ENCODE assay signal across 16 cellular contexts in genomic region chr12:113062502-113063395, GRCh38. TPM values are rescaled to one million over a fixed set of nuclear protein-coding genes. Genes with fewer than 3 reads are reported as not detected.
DNase-seq lines count a peak whose midpoint lies in the region; ATAC-seq and TF ChIP-seq lines count a peak whose summit lies in the region.
"Had no signal": no experiment of that assay in that cellular context is flagged by ENCODE, and none has a peak within 500 bp of the region (broad histone marks: within the 10 kb centered on the region; RNA-seq: fewer than 3 reads in every experiment).

No MANE protein-coding gene starts in this region.

- ATAC-seq in SK-N-SH treated with all-trans-retinoic acid at 6 μM for 48 hours: no peak
- peak; percentile 82 to 83 for ATAC-seq in stimulated activated naive B cell treated with anti-CD40 and anti-IgM and Interleukin-4, amounts not matched to agents 10 μg/mL and 1 μg/mL and 100 μg/mL, for 72 hours (replicated peaks)
- ATAC-seq in GM19455 (IDR thresholded peaks at IDR 0.05; ENCODE audit: unreplicated experiment): no peak
- ATAC-seq: PC-3; stimulated activated effector memory CD8-positive, alpha-beta T cell treated with anti-CD3 and anti-CD28 coated beads, Interleukin-12 subunit alpha, Interleukin-12 subunit beta, amount 100 ng/mL, for 72 hours had no signal

- no peak for TF ChIP-seq RAD21 in SK-N-SH (IDR thresholded peaks at IDR 0.05; ENCODE audit: low read length)

- H3K27ac ChIP-seq in SK-N-SH (ENCODE audit: low read depth in 2 of 2, low read length in 1 of 2): no peak overlapping the region
- H3K27ac ChIP-seq: HL-60, right atrium auricular region had no signal

- H3K4me3 Mint-ChIP-seq in endothelial cell (ENCODE audit: unreplicated experiment): peak overlapping the region; percentile 37
- peak overlapping the region; percentile 69 to 78 for H3K4me3 Mint-ChIP-seq in stimulated activated naive B cell treated with anti-CD40 and anti-IgM and Interleukin-4, amounts not matched to agents 10 μg/mL and 1 μg/mL and 100 μg/mL, for 72 hours
- H3K4me3 Mint-ChIP-seq: nephron progenitor cell; stimulated activated effector memory CD8-positive, alpha-beta T cell treated with anti-CD3 and anti-CD28 coated beads, Interleukin-12 subunit alpha, Interleukin-12 subunit beta, amount 100 ng/mL, for 72 hours had no signal

- CTCF ChIA-PET in SK-N-SH (lab: Yijun Ruan, JAX): interaction anchor here (1.6 to 5.1 kb wide), 3 partner anchors 14 to 111 kb away, joined by 8 to 31 read pairs (median 15); no protein-coding TSS in a partner anchor

- H3K4me1 ChIP-seq in SK-N-SH (ENCODE audit: control insufficient read depth in 1 of 2, insufficient read depth in 2 of 2, low read depth in 1 of 2, low read length in 1 of 2): peaks cover 0 to 24% of the 10 kb centered on the region in 2 experiments; a peak in 1 of 4 replicates
- H3K4me1 ChIP-seq: HAP-1, right atrium auricular region had no signal

- peaks cover 7% of the 10 kb centered on the region for H3K27me3 Mint-ChIP-seq in endothelial cell (ENCODE audit: unreplicated experiment)
- no peaks in the 10 kb centered on the region for H3K27me3 Mint-ChIP-seq in stimulated activated naive B cell treated with anti-CD40 and anti-IgM and Interleukin-4, amounts not matched to agents 10 μg/mL and 1 μg/mL and 100 μg/mL, for 72 hours

- H3F3A ChIP-seq in SK-N-SH (replicated peaks; ENCODE audit: insufficient read depth): no peaks in the 10 kb centered on the region

- H4K20me1 ChIP-seq in SK-N-SH (ENCODE audit: insufficient read depth): no peaks in the 10 kb centered on the region

- no peak overlapping the region for H2AFZ ChIP-seq in SK-N-SH (ENCODE audit: low read depth)

- DNase-seq in SK-N-SH (peak; percentile 23), NCI-H69 (lab: John Stamatoyannopoulos, UW) (peak; percentile 61), endothelial cell (ENCODE audit: low spot score) (no peak), Kasumi-1 (lab: John Stamatoyannopoulos, UW) (no peak), T-helper 1 cell (no peak)
- peak; percentile 80 for DNase-seq in stimulated activated naive B cell treated with anti-CD40 and anti-IgM and Interleukin-4, amounts not matched to agents 10 μg/mL and 1 μg/mL and 100 μg/mL, for 72 hours
- DNase-seq: activated naive CD4-positive, alpha-beta T cell treated with anti-CD3 and anti-CD28 coated beads, Interleukin-2, amount 50 U/mL, for 16 hours; NCI-H345; nephron progenitor cell; PC-3 had no signal

- no peaks in the 10 kb centered on the region for H3K9me3 ChIP-seq in SK-N-SH
- H3K9me3 ChIP-seq: HAP-1, right atrium auricular region had no signal

- WGBS in SK-N-SH (ENCODE audit: low lambda C conversion rate): 72% methylated on average over 19 of the region's 23 CpGs

- H3K27ac Mint-ChIP-seq in endothelial cell (ENCODE audit: unreplicated experiment): no peak overlapping the region
- H3K27ac Mint-ChIP-seq in stimulated activated naive B cell treated with anti-CD40 and anti-IgM and Interleukin-4, amounts not matched to agents 10 μg/mL and 1 μg/mL and 100 μg/mL, for 72 hours: peak overlapping the region; percentile 94
- H3K27ac Mint-ChIP-seq: nephron progenitor cell had no signal

- no peak for TF ChIP-seq CTCF in SK-N-SH (IDR thresholded peaks at IDR 0.05)
- TF ChIP-seq CTCF in endothelial cell (IDR thresholded peaks at IDR 0.05; ENCODE audit: unreplicated experiment): no peak

- no peak overlapping the region for H3K9ac ChIP-seq in SK-N-SH

- H3K9me3 Mint-ChIP-seq in endothelial cell (ENCODE audit: unreplicated experiment): no peaks in the 10 kb centered on the region
- H3K9me3 Mint-ChIP-seq in stimulated activated naive B cell treated with anti-CD40 and anti-IgM and Interleukin-4, amounts not matched to agents 10 μg/mL and 1 μg/mL and 100 μg/mL, for 72 hours: no peaks in the 10 kb centered on the region
- H3K9me3 Mint-ChIP-seq: nephron progenitor cell; stimulated activated effector memory CD8-positive, alpha-beta T cell treated with anti-CD3 and anti-CD28 coated beads, Interleukin-12 subunit alpha, Interleukin-12 subunit beta, amount 100 ng/mL, for 72 hours had no signal

- H3K79me2 ChIP-seq in SK-N-SH (ENCODE audit: insufficient read depth): no peaks in the 10 kb centered on the region

- H3K9me2 ChIP-seq in SK-N-SH: no peaks in the 10 kb centered on the region

- no peak overlapping the region for H3K4me3 ChIP-seq in SK-N-SH (ENCODE audit: low read depth in 2 of 2, low read length in 1 of 2)
- H3K4me3 ChIP-seq: HAP-1, right atrium auricular region had no signal

- no peaks in the 10 kb centered on the region for H3K27me3 ChIP-seq in SK-N-SH (ENCODE audit: insufficient read depth)

- no peak overlapping the region for H3K4me2 ChIP-seq in SK-N-SH

- H3K36me3 Mint-ChIP-seq in endothelial cell (ENCODE audit: low read depth, unreplicated experiment): peaks cover 5% of the 10 kb centered on the region
- peaks cover 29 to 38% of the 10 kb centered on the region in 2 donors for H3K36me3 Mint-ChIP-seq in stimulated activated naive B cell treated with anti-CD40 and anti-IgM and Interleukin-4, amounts not matched to agents 10 μg/mL and 1 μg/mL and 100 μg/mL, for 72 hours
- H3K36me3 Mint-ChIP-seq: stimulated activated effector memory CD8-positive, alpha-beta T cell treated with anti-CD3 and anti-CD28 coated beads, Interleukin-12 subunit alpha, Interleukin-12 subunit beta, amount 100 ng/mL, for 72 hours had no signal

- no peak for TF ChIP-seq EP300 in SK-N-SH (IDR thresholded peaks at IDR 0.05; ENCODE audit: borderline replicate concordance in 1 of 2, low read depth in 1 of 2, low read length in 1 of 2)

- POLR2A ChIA-PET in SK-N-SH (lab: Yijun Ruan, JAX): no interaction called here

- H3K4me1 Mint-ChIP-seq in endothelial cell (ENCODE audit: unreplicated experiment): peaks cover 4% of the 10 kb centered on the region
- peaks cover 0 to 50% of the 10 kb centered on the region in 2 donors for H3K4me1 Mint-ChIP-seq in stimulated activated naive B cell treated with anti-CD40 and anti-IgM and Interleukin-4, amounts not matched to agents 10 μg/mL and 1 μg/mL and 100 μg/mL, for 72 hours

- H3K36me3 ChIP-seq in SK-N-SH (replicated peaks in 1 of 2; ENCODE audit: control insufficient read depth in 1 of 2, insufficient read depth in 2 of 2, low read length in 1 of 2): no peaks in the 10 kb centered on the region
- H3K36me3 ChIP-seq: HAP-1, right atrium auricular region had no signal

TF ChIP-seq in SK-N-SH, 30 proteins besides CTCF, POLR2A, EP300 and RAD21 (continues in another document):
- no peak for TF ChIP-seq IRF3 (IDR thresholded peaks at IDR 0.05; ENCODE audit: low read depth, low read length)
- no peak for TF ChIP-seq FOXJ3 (CRISPR knock-in tag; IDR thresholded peaks at IDR 0.05)
- no peak for TF ChIP-seq POLR2AphosphoS5 (IDR thresholded peaks at IDR 0.05; ENCODE audit: low read depth, low read length)
- no peak for TF ChIP-seq USF2 (IDR thresholded peaks at IDR 0.05; ENCODE audit: borderline replicate concordance, low read depth, low read length)
- TF ChIP-seq MAX (IDR thresholded peaks at IDR 0.05; ENCODE audit: low read depth): no peak

TF ChIP-seq in SK-N-SH treated with all-trans-retinoic acid at 6 μM for 48 hours, 23 proteins besides CTCF, POLR2A, EP300 and RAD21:
- TF ChIP-seq ESRRG (CRISPR knock-in tag; IDR thresholded peaks at IDR 0.05) (no peak), CSDC2 (CRISPR knock-in tag; IDR thresholded peaks at IDR 0.05) (no peak)

RNA-seq across cellular contexts. Expression of gene DTX1, which starts 6.2 kb away (rescaled TPM):
- 0.72 and 1.0 TPM in 2 replicates for polyA plus RNA-seq in SK-N-SH (2012; rRNA removed)
- polyA plus RNA-seq in SK-N-SH (2012; cell fraction: cytosol; rRNA removed): 0.40 and 0.96 TPM in 2 replicates
- 2.4 and 2.7 TPM in 2 replicates for polyA plus RNA-seq in SK-N-SH (2012; cell fraction: nucleus; rRNA removed)
- 62.8 TPM for total RNA-seq in endothelial cell (ENCODE audit: unreplicated experiment)
- total RNA-seq: PC-3 had no signal

Comparison
In these comparisons a context has a peak if more than half of its experiments do, and no peak if none do; other contexts are left out.
1. DNase-seq: peak in SK-N-SH (single experiment), NCI-H69 (single experiment) and stimulated activated naive B cell treated with anti-CD40 and anti-IgM and Interleukin-4, amounts not matched to agents 10 μg/mL and 1 μg/mL and 100 μg/mL, for 72 hours (single experiment); none in endothelial cell (single experiment), Kasumi-1 (0 of 2) and T-helper 1 cell (0 of 5).
2. ATAC-seq: peak in stimulated activated naive B cell treated with anti-CD40 and anti-IgM and Interleukin-4, amounts not matched to agents 10 μg/mL and 1 μg/mL and 100 μg/mL, for 72 hours (2 of 2); none in SK-N-SH treated with all-trans-retinoic acid at 6 μM for 48 hours (single experiment) and GM19455 (single experiment).